8 cellular contexts compared by ENCODE assay signal in genomic region chr15:79896131-79896633, GRCh38.
A peak's percentile ranks its signal among the peaks of the same experiment; 100 is the strongest.
DNase-seq lines count a peak whose midpoint lies in the region; ATAC-seq and TF ChIP-seq lines count a peak whose summit lies in the region.

No MANE protein-coding gene starts in this region.

- DNase-seq in NCI-H1417 treated with DMSO at 0.1 percent for 48 hours (lab: John Stamatoyannopoulos, UW) (peak; percentile 59), NCI-H1417 (lab: John Stamatoyannopoulos, UW) (no peak), WERI-Rb-1 (no peak), foreskin fibroblast (no peak), skeletal muscle cell (ENCODE audit: low read depth) (no peak), NCI-H446 (lab: John Stamatoyannopoulos, UW) (no peak), hippocampal formation (lab: John Stamatoyannopoulos, UW) (no peak)

- TF ChIP-seq CTCF in WERI-Rb-1 (IDR thresholded peaks at IDR 0.05; ENCODE audit: low read depth, low read length) (no peak), foreskin fibroblast (IDR thresholded peaks at IDR 0.05; ENCODE audit: low read depth, low read length) (no peak)

- H3K4me3 ChIP-seq in WERI-Rb-1 (ENCODE audit: low read depth, low read length) (peak overlapping the region; percentile 67), foreskin fibroblast (ENCODE audit: low read depth in 1 of 2, low read length in 2 of 2) (peak overlapping the region; percentile 74 to 75), skeletal muscle cell (ENCODE audit: low read depth, low read length) (peak overlapping the region; percentile 61)

- no peaks in the 10 kb centered on the region for H3K9me3 ChIP-seq in WERI-Rb-1 (ENCODE audit: severe bottlenecking)

- peak overlapping the region; percentile 97 for H3K27ac ChIP-seq in WERI-Rb-1

- no peaks in the 10 kb centered on the region; the same call in none of the 2 replicates for H3K36me3 ChIP-seq in WERI-Rb-1

- H3K27me3 ChIP-seq in WERI-Rb-1 (ENCODE audit: insufficient read depth, low read depth, severe bottlenecking), result no peaks in the 10 kb centered on the region

- peak; percentile 42 for ATAC-seq in HG02610 (IDR thresholded peaks at IDR 0.05; ENCODE audit: unreplicated experiment)
